ENCODE assay signal across 8 cellular contexts in genomic region chr17:73710095-73710592, GRCh38.
DNase-seq lines count a peak whose midpoint lies in the region; ATAC-seq, FAIRE-seq and TF ChIP-seq lines count a peak whose summit lies in the region.

No MANE protein-coding gene starts in this region.

- H3K27ac ChIP-seq in SJCRH30 = no peak overlapping the region
- H3K27ac ChIP-seq in sigmoid colon = no peak overlapping the region

- H3K36me3 ChIP-seq in SJCRH30 = no peaks in the 10 kb centered on the region
- H3K36me3 ChIP-seq in sigmoid colon = no peaks in the 10 kb centered on the region

- no peak for TF ChIP-seq EP300 in sigmoid colon (IDR thresholded peaks at IDR 0.05)

- H3K4me3 ChIP-seq in SJCRH30 = no peak overlapping the region
- H3K4me3 ChIP-seq in sigmoid colon = no peak overlapping the region

- DNase-seq in COLO829 (ENCODE audit: low spot score) (peak; percentile 64), HTR-8/SVneo (ENCODE audit: insufficient read length, low spot score) (peak; percentile 71), SJCRH30 (peak; percentile 82 to 92), cardiac septum (ENCODE audit: low spot score) (peak; percentile 80), sigmoid colon (no peak), dedifferentiated amniotic fluid mesenchymal stem cell (ENCODE audit: extremely low spot score) (no peak)
- DNase-seq in activated naive CD4-positive, alpha-beta T cell treated with anti-CD3 and anti-CD28 coated beads, Interleukin-2, amount 50 U/mL, for 16 hours = peak; percentile 61

- no peaks in the 10 kb centered on the region for H3K4me1 ChIP-seq in SJCRH30
- peaks cover 0 to 4% (median 0%) of the 10 kb centered on the region in 4 donors for H3K4me1 ChIP-seq in sigmoid colon

- no peak for TF ChIP-seq POLR2A in sigmoid colon (IDR thresholded peaks at IDR 0.05)

- peak; percentile 88 for FAIRE-seq in HTR-8/SVneo (lab: Jason Lieb, UNC)

- 10 to 23% methylated on average over 15 of the region's 15 CpGs for WGBS in sigmoid colon, 2 donors

- H3K27me3 ChIP-seq in SJCRH30 = 0 out of 2 replicates have a peak, but pooled peaks cover 3% of the 10 kb centered on the region
- peaks cover 0 to 59% (median 25%) of the 10 kb centered on the region in 3 donors for H3K27me3 ChIP-seq in sigmoid colon

- H3K9me3 ChIP-seq in SJCRH30 (replicated peaks) (no peaks in the 10 kb centered on the region), sigmoid colon (no peaks in the 10 kb centered on the region)

- peak; percentile 13 to 63 (median 53) for TF ChIP-seq CTCF in sigmoid colon (IDR thresholded peaks at IDR 0.05)

- intact Hi-C loops in cardiac septum (cut with DNase I) = loop anchor here (2.0 to 5.0 kb wide), 2 partner anchors 53 to 281 kb away; no protein-coding TSS in a partner anchor
- intact Hi-C loops in sigmoid colon (cut with DNase I) = loop anchor here (2.0 kb wide), 1 partner anchor 281 kb away; no protein-coding TSS in a partner anchor

- ATAC-seq in GM19467 (IDR thresholded peaks at IDR 0.05; ENCODE audit: unreplicated experiment) = no peak

Comparison
In these comparisons a context has a peak if more than half of its experiments do, and no peak if none do; other contexts are left out.
1. DNase-seq: peak in COLO829 (single experiment), HTR-8/SVneo (single experiment), SJCRH30 (2 of 2), activated naive CD4-positive, alpha-beta T cell treated with anti-CD3 and anti-CD28 coated beads, Interleukin-2, amount 50 U/mL, for 16 hours (single experiment) and cardiac septum (single experiment); none in sigmoid colon (single experiment) and dedifferentiated amniotic fluid mesenchymal stem cell (single experiment).